Comparison of ENCODE assay signal across 10 cellular contexts in genomic region chr11:95698939-95699562, GRCh38.
DNase-seq lines count a peak whose midpoint lies in the region; ATAC-seq and TF ChIP-seq lines count a peak whose summit lies in the region.
"Had no signal": no experiment of that assay in that cellular context is flagged by ENCODE, and none has a peak within 500 bp of the region (broad histone marks: within the 10 kb centered on the region; RNA-seq: fewer than 3 reads in every experiment).

No MANE protein-coding gene starts in this region.

- peak overlapping the region; percentile 64 for H3K27ac ChIP-seq in CD8-positive, alpha-beta T cell (ENCODE audit: low read depth, low read length)
- H3K27ac ChIP-seq in ascending aorta = peak overlapping the region in 1 of 2 donors; percentile 45

- DNase-seq in CD8-positive, alpha-beta T cell = no peak
- DNase-seq in NOMO-1 treated with DMSO at 0.1 percent for 48 hours (lab: John Stamatoyannopoulos, UW; ENCODE audit: unreplicated experiment) (peak; percentile 31), chondrocyte (ENCODE audit: low spot score) (no peak), ascending aorta (ENCODE audit: low spot score in 2 of 2) (no peak), A172 (ENCODE audit: low spot score) (no peak), nephron progenitor cell (no peak)
- DNase-seq: NCI-H1694, SW 1271 had no signal

- no peak for TF ChIP-seq CTCF in CD8-positive, alpha-beta T cell (IDR thresholded peaks at IDR 0.05)
- TF ChIP-seq CTCF in chondrocyte (IDR thresholded peaks at IDR 0.05) = no peak
- TF ChIP-seq CTCF in nephron (IDR thresholded peaks at IDR 0.05; ENCODE audit: unreplicated experiment in 3 of 3) = no peak
- no peak for TF ChIP-seq CTCF in ascending aorta (IDR thresholded peaks at IDR 0.05)
- TF ChIP-seq CTCF in nephron progenitor cell (IDR thresholded peaks at IDR 0.05) = no peak

- no peak overlapping the region for H3K4me3 ChIP-seq in CD8-positive, alpha-beta T cell (ENCODE audit: low read depth, low read length)
- H3K4me3 ChIP-seq in ascending aorta = no peak overlapping the region

- peaks cover 41% of the 10 kb centered on the region for H3K4me1 Mint-ChIP-seq in CD8-positive, alpha-beta T cell (ENCODE audit: low read depth)
- peaks cover 44% of the 10 kb centered on the region for H3K4me1 Mint-ChIP-seq in chondrocyte (ENCODE audit: low read depth)
- peaks cover 36% of the 10 kb centered on the region for H3K4me1 Mint-ChIP-seq in nephron
- peaks cover 29% of the 10 kb centered on the region for H3K4me1 Mint-ChIP-seq in nephron progenitor cell

- H3K4me3 Mint-ChIP-seq in CD8-positive, alpha-beta T cell = peak overlapping the region; percentile 36
- H3K4me3 Mint-ChIP-seq in chondrocyte (ENCODE audit: unreplicated experiment) (no peak overlapping the region), nephron (no peak overlapping the region), nephron progenitor cell (no peak overlapping the region)

- H3K9me3 ChIP-seq in CD8-positive, alpha-beta T cell (ENCODE audit: low read length) = no peaks in the 10 kb centered on the region
- H3K9me3 ChIP-seq in ascending aorta = no peaks in the 10 kb centered on the region

- no peaks in the 10 kb centered on the region for H3K36me3 Mint-ChIP-seq in CD8-positive, alpha-beta T cell
- no peaks in the 10 kb centered on the region for H3K36me3 Mint-ChIP-seq in chondrocyte (ENCODE audit: low read depth)
- H3K36me3 Mint-ChIP-seq in nephron (ENCODE audit: low read depth) = no peaks in the 10 kb centered on the region
- no peaks in the 10 kb centered on the region for H3K36me3 Mint-ChIP-seq in nephron progenitor cell (ENCODE audit: low read depth)

- peaks cover 57% of the 10 kb centered on the region for H3K4me1 ChIP-seq in CD8-positive, alpha-beta T cell (ENCODE audit: insufficient read depth, low read length)
- H3K4me1 ChIP-seq in ascending aorta = peaks cover 0 to 11% of the 10 kb centered on the region in 2 donors

- intact Hi-C loops in CD8-positive, alpha-beta T cell (cut with DNase I, micrococcal nuclease) = loop anchor here in 1 of 2 experiments (1.0 kb wide), 1 partner anchor 10 kb away; no protein-coding TSS in a partner anchor
- intact Hi-C loops in ascending aorta (cut with DNase I) = no loop called here

- H3K27me3 ChIP-seq in CD8-positive, alpha-beta T cell (ENCODE audit: insufficient read depth, low read length) = no peaks in the 10 kb centered on the region
- no peaks in the 10 kb centered on the region for H3K27me3 ChIP-seq in ascending aorta

- ATAC-seq in CD8-positive, alpha-beta T cell = peak; percentile 14
- no peak for ATAC-seq in HG02870 (IDR thresholded peaks at IDR 0.05; ENCODE audit: unreplicated experiment)

- POLR2A ChIA-PET in CD8-positive, alpha-beta T cell (lab: Charles Lee) = interaction anchor here (0.5 to 2.0 kb wide), 5 partner anchors 11 to 547 kb away, joined by 3 to 21 read pairs (median 6); partner anchors contain the start of gene SESN3

- H3K27ac Mint-ChIP-seq in CD8-positive, alpha-beta T cell = peak overlapping the region; percentile 92
- peak overlapping the region; percentile 67 for H3K27ac Mint-ChIP-seq in chondrocyte (ENCODE audit: unreplicated experiment)
- peak overlapping the region; percentile 50 to 80 (median 63) for H3K27ac Mint-ChIP-seq in nephron
- no peak overlapping the region for H3K27ac Mint-ChIP-seq in nephron progenitor cell

- H3K27me3 Mint-ChIP-seq in CD8-positive, alpha-beta T cell (ENCODE audit: low read depth) = no peaks in the 10 kb centered on the region
- no peaks in the 10 kb centered on the region for H3K27me3 Mint-ChIP-seq in chondrocyte (ENCODE audit: low read depth)
- H3K27me3 Mint-ChIP-seq in nephron (ENCODE audit: low read depth) = no peaks in the 10 kb centered on the region
- peaks cover 3% of the 10 kb centered on the region for H3K27me3 Mint-ChIP-seq in nephron progenitor cell (ENCODE audit: low read depth, poor library complexity)

- no peaks in the 10 kb centered on the region for H3K9me3 Mint-ChIP-seq in CD8-positive, alpha-beta T cell
- H3K9me3 Mint-ChIP-seq in chondrocyte (ENCODE audit: low read depth) (no peaks in the 10 kb centered on the region), nephron (no peaks in the 10 kb centered on the region), nephron progenitor cell (no peaks in the 10 kb centered on the region)

- CTCF ChIA-PET in CD8-positive, alpha-beta T cell (lab: Charles Lee) = interaction anchor here (0.6 to 17.1 kb wide), 3 partner anchors 10 to 1636 kb away, joined by 3 to 400 read pairs (median 4); no protein-coding TSS in a partner anchor

- H3K36me3 ChIP-seq in CD8-positive, alpha-beta T cell (ENCODE audit: insufficient read depth, low read length) = no peaks in the 10 kb centered on the region
- H3K36me3 ChIP-seq in ascending aorta = no peaks in the 10 kb centered on the region
